In genomic region chr3:2599471-2599870, GRCh38 we compare ENCODE assay signal across 21 cellular contexts.
DNase-seq lines count a peak whose midpoint lies in the region; ATAC-seq and TF ChIP-seq lines count a peak whose summit lies in the region.
"Had no signal": no experiment of that assay in that cellular context is flagged by ENCODE, and none has a peak within 500 bp of the region (broad histone marks: within the 10 kb centered on the region; RNA-seq: fewer than 3 reads in every experiment).

No MANE protein-coding gene starts in this region.

- no peak overlapping the region for H3K4me3 Mint-ChIP-seq in nephron progenitor cell
- H3K4me3 Mint-ChIP-seq in GM23338 = no peak overlapping the region
- H3K4me3 Mint-ChIP-seq: CD4-positive, alpha-beta memory T cell had no signal

- TF ChIP-seq CTCF in VCaP (conservative IDR thresholded peaks at IDR 0.05) (no peak), fibroblast of the aortic adventitia (IDR thresholded peaks at IDR 0.05; ENCODE audit: insufficient read depth, low read length) (no peak), nephron progenitor cell (IDR thresholded peaks at IDR 0.05) (no peak), GM23338 (conservative IDR thresholded peaks at IDR 0.05; ENCODE audit: low read depth in 2 of 2) (no peak)

- H3F3A ChIP-seq in GM23338 (replicated peaks; ENCODE audit: low read depth) = no peaks in the 10 kb centered on the region

- H3K79me2 ChIP-seq in GM23338 (replicated peaks; ENCODE audit: insufficient read depth) = no peaks in the 10 kb centered on the region

- H3K27me3 ChIP-seq in GM23338 (ENCODE audit: insufficient read depth) = no peaks in the 10 kb centered on the region

- no peak for ATAC-seq in HG03457 (IDR thresholded peaks at IDR 0.05; ENCODE audit: unreplicated experiment)
- no peak for ATAC-seq in GM23338
- ATAC-seq in GM18519 (IDR thresholded peaks at IDR 0.05; ENCODE audit: low FRiP score, unreplicated experiment) = no peak
- no peak for ATAC-seq in GM21381 (IDR thresholded peaks at IDR 0.05; ENCODE audit: unreplicated experiment)
- ATAC-seq: GM12878, K562 had no signal

- no peaks in the 10 kb centered on the region for H3K36me3 ChIP-seq in GM23338 (ENCODE audit: insufficient read depth)

- H3K27ac Mint-ChIP-seq in nephron progenitor cell = peak overlapping the region; percentile 22
- H3K27ac Mint-ChIP-seq in GM23338 = no peak overlapping the region
- H3K27ac Mint-ChIP-seq: CD4-positive, alpha-beta memory T cell had no signal

- no peak overlapping the region for H2AFZ ChIP-seq in GM23338
- H2AFZ ChIP-seq: GM23248 had no signal

- H3K4me1 ChIP-seq in GM23338 (ENCODE audit: insufficient read depth) = no peaks in the 10 kb centered on the region

- no peaks in the 10 kb centered on the region for H3K9me2 ChIP-seq in GM23338 (ENCODE audit: insufficient read depth)

- no peak overlapping the region for H3K4me3 ChIP-seq in fibroblast of the aortic adventitia (ENCODE audit: low read depth, low read length)
- H3K4me3 ChIP-seq in GM23338 = no peak overlapping the region
- H3K4me3 ChIP-seq: GM12878, GM23248, K562 had no signal

- H3K9me3 Mint-ChIP-seq in nephron progenitor cell = no peaks in the 10 kb centered on the region
- H3K9me3 Mint-ChIP-seq in GM23338 = peaks cover 94% of the 10 kb centered on the region
- H3K9me3 Mint-ChIP-seq: CD4-positive, alpha-beta memory T cell had no signal

- H4K20me1 ChIP-seq in GM23338 (replicated peaks; ENCODE audit: insufficient read depth) = no peaks in the 10 kb centered on the region

- DNase-seq in NCI-H69 (lab: John Stamatoyannopoulos, UW) (peak; percentile 6), fibroblast of the aortic adventitia (ENCODE audit: low read depth) (peak; percentile 48), nephron progenitor cell (no peak), GM23338 (ENCODE audit: low spot score) (no peak)
- DNase-seq: AML-193; Calu3; CD4-positive, alpha-beta memory T cell; DMS53; DND-41; EL; GM23248; HCEC 1CT; IMR-90 had no signal

- H3K4me2 ChIP-seq in GM23338 = no peak overlapping the region

- H3K36me3 Mint-ChIP-seq in nephron progenitor cell (ENCODE audit: low read depth) = no peaks in the 10 kb centered on the region
- peaks cover 10% of the 10 kb centered on the region; the same call in 2 of the 3 replicates for H3K36me3 Mint-ChIP-seq in GM23338 (ENCODE audit: low read depth)
- H3K36me3 Mint-ChIP-seq: CD4-positive, alpha-beta memory T cell had no signal

- H3K4me1 Mint-ChIP-seq in nephron progenitor cell (no peaks in the 10 kb centered on the region), GM23338 (no peaks in the 10 kb centered on the region)
- H3K4me1 Mint-ChIP-seq: CD4-positive, alpha-beta memory T cell had no signal

- H3K27me3 Mint-ChIP-seq in nephron progenitor cell (ENCODE audit: low read depth, poor library complexity) (no peaks in the 10 kb centered on the region), GM23338 (ENCODE audit: insufficient read depth, low read depth, poor library complexity) (peaks cover 3% of the 10 kb centered on the region)

- H3K27ac ChIP-seq in VCaP (peak overlapping the region; percentile 92), GM23338 (ENCODE audit: low read depth) (no peak overlapping the region)
- H3K27ac ChIP-seq: C4-2B, GM23248, HL-60 had no signal

TF ChIP-seq in GM23338, 12 proteins besides CTCF, POLR2A, EP300 and RAD21:
- TF ChIP-seq JUNB (IDR thresholded peaks at IDR 0.05; ENCODE audit: unreplicated experiment) (no peak), POLR2AphosphoS5 (IDR thresholded peaks at IDR 0.05; ENCODE audit: low read depth) (no peak), ZNF114 (CRISPR knock-in tag; IDR thresholded peaks at IDR 0.05) (no peak), NANOG (IDR thresholded peaks at IDR 0.05; ENCODE audit: borderline replicate concordance) (no peak), CREB1 (CRISPR knock-in tag; IDR thresholded peaks at IDR 0.05; ENCODE audit: low read depth) (no peak), ZNF331 (CRISPR knock-in tag; IDR thresholded peaks at IDR 0.05; ENCODE audit: low read depth) (no peak), REST (IDR thresholded peaks at IDR 0.05; ENCODE audit: unreplicated experiment) (no peak), EZH2phosphoT487 (IDR thresholded peaks at IDR 0.05; ENCODE audit: unreplicated experiment) (no peak)

Comparison
In these comparisons a context has a peak if more than half of its experiments do, and no peak if none do; other contexts are left out.
1. DNase-seq: peak in NCI-H69 (single experiment) and fibroblast of the aortic adventitia (single experiment); none in nephron progenitor cell (single experiment) and GM23338 (single experiment).